28 cellular contexts compared by ENCODE assay signal in the genomic region with DNA sequence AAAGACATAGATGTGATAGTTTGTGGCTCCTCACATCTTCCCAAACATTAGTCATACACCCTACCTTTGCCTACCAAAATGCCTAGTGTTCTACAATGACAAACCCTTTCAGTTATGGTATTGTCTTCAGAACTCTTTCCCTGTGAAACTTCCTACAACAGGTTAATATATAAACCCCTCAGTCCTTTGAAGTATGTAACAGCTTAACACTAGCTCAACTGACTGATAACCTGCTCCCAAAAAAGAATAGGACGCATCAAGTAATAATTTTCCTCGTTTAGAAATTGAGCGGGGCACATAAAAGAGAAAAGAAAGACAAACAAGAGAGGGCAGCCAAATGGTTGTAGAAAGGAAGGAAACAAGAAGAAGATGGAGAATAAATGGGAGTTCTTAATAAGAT. TPM values are rescaled to one million over a fixed set of nuclear protein-coding genes. Genes with fewer than 3 reads are reported as not detected.
"Had no signal": no experiment of that assay in that cellular context is flagged by ENCODE, and none has a peak within 500 bp of the region (broad histone marks: within the 10 kb centered on the region; RNA-seq: fewer than 3 reads in every experiment).

No MANE protein-coding gene starts in this region.

- ATAC-seq: heart right ventricle; natural killer cell; right cardiac atrium; stimulated activated effector memory CD8-positive, alpha-beta T cell treated with anti-CD3 and anti-CD28 coated beads, Interleukin-12 subunit alpha, Interleukin-12 subunit beta, amount 100 ng/mL, for 72 hours; upper lobe of right lung had no signal

- H3K27ac Mint-ChIP-seq: mesothelial cell of epicardium; naive B cell; natural killer cell; progenitor cell of endocrine pancreas; stimulated activated effector memory CD8-positive, alpha-beta T cell treated with anti-CD3 and anti-CD28 coated beads, Interleukin-12 subunit alpha, Interleukin-12 subunit beta, amount 100 ng/mL, for 72 hours; stimulated activated naive CD8-positive, alpha-beta T cell treated with anti-CD3 and anti-CD28 coated beads, Interleukin-15, Interleukin-2, amounts not matched to agents 100 ng/mL and 50 ng/mL, for 24 hours had no signal

- H3K9me3 ChIP-seq: heart right ventricle, left ventricle myocardium inferior, ovary, sigmoid colon, spleen, suprapubic skin, thoracic aorta, tibial artery, upper lobe of right lung had no signal

- H3K9me3 Mint-ChIP-seq: mesothelial cell of epicardium had no signal

- H3K27me3 ChIP-seq: heart right ventricle, ovary, sigmoid colon, spleen, suprapubic skin, tibial artery, upper lobe of right lung had no signal

- H3K27me3 Mint-ChIP-seq: naive B cell; progenitor cell of endocrine pancreas; stimulated activated naive CD8-positive, alpha-beta T cell treated with anti-CD3 and anti-CD28 coated beads, Interleukin-15, Interleukin-2, amounts not matched to agents 100 ng/mL and 50 ng/mL, for 24 hours had no signal

- FAIRE-seq: keratinocyte, small intestine, urothelium cell line had no signal

- H3K4me1 Mint-ChIP-seq: naive B cell; natural killer cell; stimulated activated effector memory CD8-positive, alpha-beta T cell treated with anti-CD3 and anti-CD28 coated beads, Interleukin-12 subunit alpha, Interleukin-12 subunit beta, amount 100 ng/mL, for 72 hours had no signal

- DNase-seq: heart right ventricle; hippocampal formation; left ventricle myocardium inferior; mesendoderm; naive B cell; natural killer cell; ovary; retina; right cardiac atrium; sigmoid colon; small intestine; spleen; stimulated activated CD4-positive, alpha-beta T cell treated with anti-CD3 and anti-CD28 coated beads, Interleukin-4, amount 100 ng/mL, for 24 hours; stimulated activated naive CD4-positive, alpha-beta T cell; tibial artery; trophoblast cell; upper lobe of right lung had no signal

- H3K36me3 ChIP-seq: heart right ventricle, left ventricle myocardium inferior, ovary, sigmoid colon, spleen, suprapubic skin, thoracic aorta, tibial artery, upper lobe of right lung had no signal

- H3K36me3 Mint-ChIP-seq: mesothelial cell of epicardium; naive B cell; natural killer cell; stimulated activated effector memory CD8-positive, alpha-beta T cell treated with anti-CD3 and anti-CD28 coated beads, Interleukin-12 subunit alpha, Interleukin-12 subunit beta, amount 100 ng/mL, for 72 hours had no signal

- H3K4me1 ChIP-seq: heart right ventricle, sigmoid colon, spleen, suprapubic skin, tibial artery, upper lobe of right lung had no signal

- H3K27ac ChIP-seq: heart right ventricle, left ventricle myocardium inferior, ovary, sigmoid colon, spleen, suprapubic skin, thoracic aorta, tibial artery, upper lobe of right lung had no signal

- H3K4me3 Mint-ChIP-seq: mesothelial cell of epicardium; naive B cell; natural killer cell; stimulated activated effector memory CD8-positive, alpha-beta T cell treated with anti-CD3 and anti-CD28 coated beads, Interleukin-12 subunit alpha, Interleukin-12 subunit beta, amount 100 ng/mL, for 72 hours; stimulated activated naive CD8-positive, alpha-beta T cell treated with anti-CD3 and anti-CD28 coated beads, Interleukin-15, Interleukin-2, amounts not matched to agents 100 ng/mL and 50 ng/mL, for 24 hours had no signal

- H3K4me3 ChIP-seq: heart right ventricle, left ventricle myocardium inferior, lung, ovary, sigmoid colon, spleen, suprapubic skin, thoracic aorta, tibial artery, upper lobe of right lung had no signal

RNA-seq across cellular contexts. Expression of a gene that starts 49.9 kb away (rescaled TPM):
- total RNA-seq: left ventricle myocardium inferior, mesothelial cell of epicardium, mononuclear cell, natural killer cell had no signal
- polyA plus RNA-seq: keratinocyte had no signal

RNA-seq across cellular contexts. Expression of a gene that starts 53.7 kb away (rescaled TPM):
- total RNA-seq: mononuclear cell, natural killer cell, progenitor cell of endocrine pancreas had no signal
- polyA plus RNA-seq: heart right ventricle, keratinocyte, neural cell, spleen had no signal
